In the genomic region with DNA sequence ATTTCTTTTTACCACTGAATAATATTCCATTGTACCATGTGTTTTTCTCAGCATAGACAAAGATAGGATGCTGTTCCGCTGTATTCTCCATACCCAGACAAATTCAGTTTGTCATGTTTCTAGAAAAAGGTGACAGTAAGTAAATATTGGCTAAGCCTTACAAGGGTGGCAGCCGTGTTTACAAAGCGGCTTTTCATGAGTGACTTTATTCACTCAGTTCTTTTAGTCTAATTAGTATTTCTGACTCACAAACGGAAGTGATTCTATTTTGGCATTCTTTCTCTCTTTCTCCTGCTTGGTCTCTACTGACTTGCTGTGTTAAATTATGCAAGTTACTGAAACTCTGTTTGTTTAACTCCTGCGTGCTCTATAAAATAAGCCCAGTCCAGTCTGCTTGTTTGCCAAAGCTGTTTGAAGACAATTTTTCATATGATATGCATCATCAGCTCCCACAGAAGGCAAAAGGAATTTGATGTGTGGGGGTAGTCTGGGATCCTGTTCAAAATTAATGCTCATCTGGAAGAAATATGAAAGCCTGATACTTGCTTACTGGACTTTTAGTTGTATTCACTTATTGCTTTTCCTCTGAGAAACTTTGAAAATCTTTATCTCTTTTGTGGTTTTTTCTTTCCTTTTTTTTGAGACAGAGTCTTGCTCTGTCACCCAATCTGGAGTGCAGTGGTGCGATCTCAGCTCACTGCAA, we compare ENCODE assay signal across 10 cellular contexts. TPM values are rescaled to one million over a fixed set of nuclear protein-coding genes. Genes with fewer than 3 reads are reported as not detected.
A peak's percentile ranks its signal among the peaks of the same experiment; 100 is the strongest.
DNase-seq lines count a peak whose midpoint lies in the region; ATAC-seq and TF ChIP-seq lines count a peak whose summit lies in the region.
"Had no signal": no experiment of that assay in that cellular context is flagged by ENCODE, and none has a peak within 500 bp of the region (broad histone marks: within the 10 kb centered on the region; RNA-seq: fewer than 3 reads in every experiment).

No MANE protein-coding gene starts in this region.

- H3K9me3 Mint-ChIP-seq in Calu3 (ENCODE audit: low read depth, unreplicated experiment) = peaks cover 3% of the 10 kb centered on the region
- H3K9me3 Mint-ChIP-seq in endodermal cell = peaks cover 7% of the 10 kb centered on the region

- intact Hi-C loops in Calu3 (cut with micrococcal nuclease; ENCODE audit: unreplicated experiment) = no loop called here

- CTCF ChIA-PET in Calu3 (lab: Charles Lee) = interaction anchor here (0.5 to 1.0 kb wide), 2 partner anchors 30 to 283 kb away, joined by 3 to 5 read pairs; no protein-coding TSS in a partner anchor

- no peaks in the 10 kb centered on the region for H3K36me3 ChIP-seq in endodermal cell (ENCODE audit: control insufficient read depth, insufficient read depth, low read length)

- peaks cover 50% of the 10 kb centered on the region for H3K4me1 Mint-ChIP-seq in Calu3 (ENCODE audit: low read depth, unreplicated experiment)
- H3K4me1 Mint-ChIP-seq in endodermal cell = peaks cover 36% of the 10 kb centered on the region

- no TSS peak for BruUV-seq in Calu3 (replicated peaks; lab: Mats Ljungman, UMichigan)

- H3K27me3 Mint-ChIP-seq in Calu3 (ENCODE audit: unreplicated experiment) (no peaks in the 10 kb centered on the region), endodermal cell (ENCODE audit: insufficient read depth) (peaks cover 9% of the 10 kb centered on the region)

- peak overlapping the region; percentile 75 for H3K27ac Mint-ChIP-seq in Calu3 (ENCODE audit: unreplicated experiment)
- no peak overlapping the region for H3K27ac Mint-ChIP-seq in endodermal cell
- H3K27ac Mint-ChIP-seq: activated naive CD8-positive, alpha-beta T cell treated with anti-CD3 and anti-CD28 coated beads, Interleukin-2, amount 10 ng/mL, durations not matched to agents 7 days and 5 days had no signal

- peaks cover 9% of the 10 kb centered on the region for H3K9me3 ChIP-seq in endodermal cell (ENCODE audit: control insufficient read depth, low read length)
- H3K9me3 ChIP-seq: testis had no signal

- peak overlapping the region; percentile 33 for H3K4me3 Mint-ChIP-seq in Calu3 (ENCODE audit: low read depth, unreplicated experiment)
- no peak overlapping the region for H3K4me3 Mint-ChIP-seq in endodermal cell
- H3K4me3 Mint-ChIP-seq: activated naive CD8-positive, alpha-beta T cell treated with anti-CD3 and anti-CD28 coated beads, Interleukin-2, amount 10 ng/mL, durations not matched to agents 7 days and 5 days had no signal

- H3K27me3 ChIP-seq in endodermal cell (ENCODE audit: control insufficient read depth, insufficient read depth, low read length, poor library complexity, severe bottlenecking) = peaks cover 16% of the 10 kb centered on the region
- H3K27me3 ChIP-seq: testis had no signal

- ATAC-seq in HG03025 (IDR thresholded peaks at IDR 0.05; ENCODE audit: low FRiP score, unreplicated experiment) (no peak), HG03565 (IDR thresholded peaks at IDR 0.05; ENCODE audit: unreplicated experiment) (no peak)

- H3K27ac ChIP-seq in endodermal cell (ENCODE audit: low read depth, low read length) = no peak overlapping the region

- no peak for TF ChIP-seq CTCF in Calu3 (IDR thresholded peaks at IDR 0.05; ENCODE audit: unreplicated experiment)
- TF ChIP-seq CTCF in endodermal cell (conservative IDR thresholded peaks at IDR 0.05) = no peak

- peaks cover 6% of the 10 kb centered on the region for H3K4me1 ChIP-seq in endodermal cell (ENCODE audit: control insufficient read depth, insufficient read depth, low read length)

- peaks cover 19% of the 10 kb centered on the region for H3K36me3 Mint-ChIP-seq in Calu3 (ENCODE audit: insufficient read depth, unreplicated experiment)
- H3K36me3 Mint-ChIP-seq in endodermal cell (ENCODE audit: low read depth) = peaks cover 2% of the 10 kb centered on the region

- 84 to 86% methylated on average over 5 to 6 of the region's 6 CpGs for WGBS in endodermal cell (ENCODE audit: insufficient coverage in 1 of 2, insufficient read length in 1 of 2), 2 experiments

- no peak overlapping the region for H3K4me3 ChIP-seq in endodermal cell (ENCODE audit: low read length)
- H3K4me3 ChIP-seq: testis had no signal

- no peak overlapping the region for H3K9ac ChIP-seq in endodermal cell (ENCODE audit: extremely low read depth, low read length, poor library complexity, severe bottlenecking)

- peak; percentile 38 for DNase-seq in Calu3
- peak; percentile 98 for DNase-seq in NCI-H146 treated with DMSO at 0.1 percent for 48 hours (lab: John Stamatoyannopoulos, UW; ENCODE audit: unreplicated experiment)
- peak; percentile 66 for DNase-seq in astrocyte of the hippocampus (ENCODE audit: low read depth, low spot score)
- DNase-seq in midbrain (lab: John Stamatoyannopoulos, UW) = peak; percentile 23
- no peak for DNase-seq in endodermal cell
- no peak for DNase-seq in SKM-1 treated with dmso at 0.1 percent for 144 hours (lab: John Stamatoyannopoulos, UW; ENCODE audit: unreplicated experiment)
- DNase-seq: activated naive CD8-positive, alpha-beta T cell treated with anti-CD3 and anti-CD28 coated beads, Interleukin-2, amount 10 ng/mL, durations not matched to agents 7 days and 5 days; testis had no signal

RNA-seq across cellular contexts. Expression of a gene that starts 2.3 kb away (rescaled TPM):
- total RNA-seq in Calu3 (2022) (20.7 and 21.2 TPM in 2 replicates), endodermal cell (1 to 10 TPM; 5.0 to 5.3 TPM)
- 3.3 TPM for polyA plus RNA-seq in endodermal cell (2013, experiment 1 of 2)
- polyA plus RNA-seq in endodermal cell (2013, experiment 2 of 2) = 3.9 TPM

RNA-seq across cellular contexts. Expression of a gene that starts 38.9 kb away (rescaled TPM):
- total RNA-seq in Calu3 (2022) = 35.5 and 39.9 TPM in 2 replicates
- 10 to 100 TPM; 32.8 to 35.0 TPM for total RNA-seq in endodermal cell
- polyA plus RNA-seq in endodermal cell (2013, experiment 1 of 2) = 17.8 TPM
- polyA plus RNA-seq in endodermal cell (2013, experiment 2 of 2) = 15.6 TPM

RNA-seq across cellular contexts. Expression of a gene that starts 41.5 kb away (rescaled TPM):
- total RNA-seq in Calu3 (2022) = 1.3 and 1.5 TPM in 2 replicates
- not detected for total RNA-seq in endodermal cell
- not detected for polyA plus RNA-seq in endodermal cell (2013, experiment 1 of 2)
- not detected for polyA plus RNA-seq in endodermal cell (2013, experiment 2 of 2)
- total RNA-seq: activated naive CD8-positive, alpha-beta T cell treated with anti-CD3 and anti-CD28 coated beads, Interleukin-2, amount 10 ng/mL, durations not matched to agents 7 days and 5 days had no signal

Comparison
In these comparisons a context has a peak if more than half of its experiments do, and no peak if none do; other contexts are left out.
1. DNase-seq: peak in Calu3 (single experiment), NCI-H146 treated with DMSO at 0.1 percent for 48 hours (single experiment), astrocyte of the hippocampus (single experiment) and midbrain (single experiment); none in endodermal cell (single experiment) and SKM-1 treated with dmso at 0.1 percent for 144 hours (single experiment).